In the genomic region with DNA sequence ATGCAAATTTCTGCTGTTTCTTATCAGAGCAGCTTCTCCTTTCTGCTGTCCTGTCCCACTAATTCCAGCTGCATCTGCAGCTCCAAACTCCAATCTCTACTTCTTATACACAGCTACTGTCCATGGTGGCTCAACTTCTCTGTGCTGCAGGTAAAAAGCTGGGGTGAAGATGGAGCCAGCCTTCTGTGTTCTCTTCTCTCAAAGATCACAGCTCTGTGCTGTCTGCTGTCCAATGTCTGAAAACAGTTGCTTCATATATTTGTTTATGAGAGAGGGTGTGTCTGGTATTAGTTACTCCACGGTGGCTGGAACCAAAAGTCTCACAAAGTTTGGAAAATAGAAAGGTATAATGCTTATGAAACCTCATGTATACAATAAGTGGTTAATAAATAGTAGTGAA, we compare ENCODE assay signal across 21 cellular contexts.
"Had no signal": no experiment of that assay in that cellular context is flagged by ENCODE, and none has a peak within 500 bp of the region (broad histone marks: within the 10 kb centered on the region; RNA-seq: fewer than 3 reads in every experiment).

No MANE protein-coding gene starts in this region.

- H3K27ac ChIP-seq: cardiac muscle cell, esophagus squamous epithelium, tibial artery had no signal

- H3K4me1 ChIP-seq: esophagus squamous epithelium, tibial artery had no signal

- H3K27me3 ChIP-seq: cardiac muscle cell, esophagus squamous epithelium, tibial artery had no signal

- H3K9me3 ChIP-seq: esophagus squamous epithelium, tibial artery had no signal

- H3K4me3 ChIP-seq: cardiac muscle cell, esophagus squamous epithelium, tibial artery had no signal

- H3K36me3 ChIP-seq: cardiac muscle cell, esophagus squamous epithelium, tibial artery had no signal

- DNase-seq: activated CD4-positive, alpha-beta T cell treated with anti-CD3 and anti-CD28 coated beads, Interleukin-2, amount 10 ng/mL, durations not matched to agents 7 days and 5 days; activated CD8-positive, alpha-beta memory T cell treated with anti-CD3 and anti-CD28 coated beads, Interleukin-2, amount 50 U/mL, for 4 hours; activated effector memory CD4-positive, alpha-beta T cell treated with anti-CD3 and anti-CD28 coated beads, Interleukin-2, amount 50 U/mL, for 16 hours; activated naive CD4-positive, alpha-beta T cell treated with anti-CD3 and anti-CD28 coated beads, Interleukin-2, amount 50 U/mL, for 16 hours; activated T-cell treated with anti-CD3 and anti-CD28 coated beads, Interleukin-2, amount 50 U/mL, for 4 hours; dermis blood vessel endothelial cell; effector memory CD4-positive, alpha-beta T cell; esophagus squamous epithelium; islet precursor cell; nephron progenitor cell; nucleus accumbens; stimulated activated CD4-positive, alpha-beta T cell treated with anti-CD3 and anti-CD28 coated beads, Interleukin-12 subunit alpha, Interleukin-12 subunit beta, amount 100 ng/mL, for 4 hours; stimulated activated CD4-positive, alpha-beta T cell treated with anti-CD3 and anti-CD28 coated beads, Interleukin-1b, Interleukin-23, amount 100 ng/mL, for 48 hours; stimulated activated naive CD8-positive, alpha-beta T cell treated with anti-CD3 and anti-CD28 coated beads, Interleukin-15, Interleukin-2, amounts not matched to agents 100 U/mL and 50 U/mL, for 24 hours; substantia nigra; tibial artery had no signal

- ATAC-seq: activated CD4-positive, CD25-positive, alpha-beta regulatory T cell treated with anti-CD3 and anti-CD28 coated beads, Interleukin-2, amount 50 U/mL, for 24 hours; activated T-cell treated with anti-CD3 and anti-CD28 coated beads, Interleukin-2, amount 50 U/mL, for 4 hours; stimulated activated naive CD8-positive, alpha-beta T cell treated with anti-CD3 and anti-CD28 coated beads, Interleukin-15, Interleukin-2, amounts not matched to agents 100 U/mL and 50 U/mL, for 24 hours had no signal

- FAIRE-seq: astrocyte, endothelial cell of umbilical vein, urothelium cell line had no signal
